In genomic region chr19:14517840-14518505, GRCh38 we compare ENCODE assay signal across 8 cellular contexts. TPM values are rescaled to one million over a fixed set of nuclear protein-coding genes. Genes with fewer than 3 reads are reported as not detected.
A peak's percentile ranks its signal among the peaks of the same experiment; 100 is the strongest.
DNase-seq lines count a peak whose midpoint lies in the region; ATAC-seq, FAIRE-seq and TF ChIP-seq lines count a peak whose summit lies in the region.

Gene DNAJB1, minus strand, starts transcription at chr19:14518397. Its CDS starts 48 bp downstream, at chr19:14518349.

- peaks cover 25% of the 10 kb centered on the region for H3K4me1 ChIP-seq in Caco-2

- peaks cover 57% of the 10 kb centered on the region for H3K36me3 Mint-ChIP-seq in Caco-2 (ENCODE audit: insufficient read depth, unreplicated experiment)
- H3K36me3 Mint-ChIP-seq in activated naive CD4-positive, alpha-beta T cell treated with anti-CD3 and anti-CD28 coated beads, Interleukin-2, amount 50 U/mL, for 24 hours: peaks cover 20% of the 10 kb centered on the region

- intact Hi-C loops in Caco-2 (cut with micrococcal nuclease; ENCODE audit: unreplicated experiment): loop anchor here (1.0 to 2.0 kb wide), 3 partner anchors 11 to 54 kb away; partner anchors contain the start of genes NDUFB7 and TECR

- H3K27me3 Mint-ChIP-seq in Caco-2 (ENCODE audit: insufficient read depth, unreplicated experiment): no peaks in the 10 kb centered on the region
- H3K27me3 Mint-ChIP-seq in activated naive CD4-positive, alpha-beta T cell treated with anti-CD3 and anti-CD28 coated beads, Interleukin-2, amount 50 U/mL, for 24 hours: no peaks in the 10 kb centered on the region

- peak; percentile 57 to 79 for DNase-seq in Caco-2
- DNase-seq in RCC 7860 (ENCODE audit: low spot score): peak; percentile 61
- DNase-seq in glomerular visceral epithelial cell (ENCODE audit: extremely low spot score): peak; percentile 78
- peak; percentile 76 for DNase-seq in occipital lobe (lab: John Stamatoyannopoulos, UW)
- peak; percentile 86 for DNase-seq in ureter (ENCODE audit: low spot score)

- H3K4me3 Mint-ChIP-seq in Caco-2 (ENCODE audit: unreplicated experiment): peak within 1 kb of the TSS; percentile 88
- H3K4me3 Mint-ChIP-seq in activated naive CD4-positive, alpha-beta T cell treated with anti-CD3 and anti-CD28 coated beads, Interleukin-2, amount 50 U/mL, for 24 hours: peak within 1 kb of the TSS; percentile 93

- peaks cover 12% of the 10 kb centered on the region for H3K4me1 Mint-ChIP-seq in Caco-2 (ENCODE audit: low read depth, unreplicated experiment)
- peaks cover 71% of the 10 kb centered on the region for H3K4me1 Mint-ChIP-seq in activated naive CD4-positive, alpha-beta T cell treated with anti-CD3 and anti-CD28 coated beads, Interleukin-2, amount 50 U/mL, for 24 hours

- no peak for TF ChIP-seq CTCF in Caco-2 (IDR thresholded peaks at IDR 0.05; ENCODE audit: insufficient read depth in 1 of 2, low read depth in 1 of 2, low read length in 1 of 2, severe bottlenecking in 1 of 2, unreplicated experiment in 1 of 2)

- H3K4me3 ChIP-seq in Caco-2 (ENCODE audit: low read depth, low read length): peak within 1 kb of the TSS; percentile 100

- H3K9me3 Mint-ChIP-seq in Caco-2 (ENCODE audit: unreplicated experiment): no peaks in the 10 kb centered on the region
- no peaks in the 10 kb centered on the region for H3K9me3 Mint-ChIP-seq in activated naive CD4-positive, alpha-beta T cell treated with anti-CD3 and anti-CD28 coated beads, Interleukin-2, amount 50 U/mL, for 24 hours

- BruUV-seq in Caco-2 (replicated peaks; lab: Mats Ljungman, UMichigan): no TSS peak

- no peaks in the 10 kb centered on the region for H3K27me3 ChIP-seq in Caco-2 (replicated peaks; ENCODE audit: control insufficient read depth, insufficient read depth, low read length)

- H3K36me3 ChIP-seq in Caco-2 (ENCODE audit: control insufficient read depth, insufficient read depth, low read length): peaks cover 7% of the 10 kb centered on the region

- CTCF ChIA-PET in Caco-2 (lab: Charles Lee): interaction anchor here (0.6 to 2.4 kb wide), 4 partner anchors 12 to 156 kb away, joined by 3 to 11 read pairs (median 5); no protein-coding TSS in a partner anchor

- ATAC-seq in GM19328 (IDR thresholded peaks at IDR 0.05; ENCODE audit: unreplicated experiment): peak; percentile 68
- peak; percentile 66 for ATAC-seq in HG03439 (IDR thresholded peaks at IDR 0.05; ENCODE audit: unreplicated experiment)

- POLR2A ChIA-PET in Caco-2 (lab: Charles Lee): interaction anchor here (0.5 to 1.8 kb wide), 12 partner anchors 11 to 381 kb away, joined by 3 to 13 read pairs (median 8); partner anchors contain the start of genes ASF1B, GIPC1 and NDUFB7

- peak within 1 kb of the TSS; percentile 86 for H3K27ac Mint-ChIP-seq in Caco-2 (ENCODE audit: unreplicated experiment)
- H3K27ac Mint-ChIP-seq in activated naive CD4-positive, alpha-beta T cell treated with anti-CD3 and anti-CD28 coated beads, Interleukin-2, amount 50 U/mL, for 24 hours: peak within 1 kb of the TSS; percentile 93

- no peaks in the 10 kb centered on the region for H3K9me3 ChIP-seq in Caco-2

- no peak for FAIRE-seq in RCC 7860 (lab: Jason Lieb, UNC)

RNA-seq across cellular contexts. Expression of gene DNAJB1, which starts in this region (rescaled TPM):
- 79.5 and 80.2 TPM in 2 replicates for total RNA-seq in Caco-2 (2022)
- total RNA-seq in occipital lobe: 33.5 TPM
- 81.6 TPM for total RNA-seq in ureter

Comparison
In these comparisons a context has a peak if more than half of its experiments do, and no peak if none do; other contexts are left out.
1. Peak in every context shown above with its lines: DNase-seq, ATAC-seq and H3K4me3 ChIP-seq.